Comparison of ENCODE assay signal across 12 cellular contexts in genomic region chr1:194279975-194280374, GRCh38.
DNase-seq lines count a peak whose midpoint lies in the region; ATAC-seq, FAIRE-seq and TF ChIP-seq lines count a peak whose summit lies in the region.
"Had no signal": no experiment of that assay in that cellular context is flagged by ENCODE, and none has a peak within 500 bp of the region (broad histone marks: within the 10 kb centered on the region; RNA-seq: fewer than 3 reads in every experiment).

No MANE protein-coding gene starts in this region.

- no peak for ATAC-seq in SK-N-SH treated with all-trans-retinoic acid at 6 μM for 48 hours
- ATAC-seq in HG02588 (IDR thresholded peaks at IDR 0.05; ENCODE audit: unreplicated experiment): peak; percentile 72
- peak; percentile 92 for ATAC-seq in HG03280 (IDR thresholded peaks at IDR 0.05; ENCODE audit: unreplicated experiment)
- ATAC-seq in stimulated activated naive B cell treated with anti-CD40 and anti-IgM and Interleukin-4, amounts not matched to agents 10 μg/mL and 1 μg/mL and 100 μg/mL, for 72 hours (replicated peaks): peak; percentile 87 to 95
- ATAC-seq: left ventricle myocardium superior had no signal

- H3K4me3 Mint-ChIP-seq in stimulated activated naive B cell treated with anti-CD40 and anti-IgM and Interleukin-4, amounts not matched to agents 10 μg/mL and 1 μg/mL and 100 μg/mL, for 72 hours: no peak overlapping the region

- no peaks in the 10 kb centered on the region for H3F3A ChIP-seq in SK-N-SH (replicated peaks; ENCODE audit: insufficient read depth)

- H2AFZ ChIP-seq in SK-N-SH (ENCODE audit: low read depth): peak overlapping the region; percentile 13; the same call in 1 of the 2 replicates

- peaks cover 0 to 2% of the 10 kb centered on the region in 2 donors for H3K36me3 Mint-ChIP-seq in stimulated activated naive B cell treated with anti-CD40 and anti-IgM and Interleukin-4, amounts not matched to agents 10 μg/mL and 1 μg/mL and 100 μg/mL, for 72 hours

- no peak overlapping the region for H3K27ac ChIP-seq in SK-N-SH (ENCODE audit: low read depth in 2 of 2, low read length in 1 of 2)
- H3K27ac ChIP-seq: 22Rv1 had no signal

- H3K36me3 ChIP-seq in SK-N-SH (replicated peaks in 1 of 2; ENCODE audit: control insufficient read depth in 1 of 2, insufficient read depth in 2 of 2, low read length in 1 of 2): no peaks in the 10 kb centered on the region

- H3K9ac ChIP-seq in SK-N-SH: no peak overlapping the region

- no peaks in the 10 kb centered on the region for H3K79me2 ChIP-seq in SK-N-SH (ENCODE audit: insufficient read depth)

- POLR2A ChIA-PET in SK-N-SH (lab: Yijun Ruan, JAX): no interaction called here

- no peaks in the 10 kb centered on the region for H3K27me3 ChIP-seq in SK-N-SH (ENCODE audit: insufficient read depth)

- H3K27ac Mint-ChIP-seq in stimulated activated naive B cell treated with anti-CD40 and anti-IgM and Interleukin-4, amounts not matched to agents 10 μg/mL and 1 μg/mL and 100 μg/mL, for 72 hours: no peak overlapping the region

- no peak overlapping the region for H3K4me2 ChIP-seq in SK-N-SH

- 17% methylated on average over 3 of the region's 3 CpGs for WGBS in SK-N-SH (ENCODE audit: low lambda C conversion rate)

- peaks cover 15% of the 10 kb centered on the region in 2 donors for H3K27me3 Mint-ChIP-seq in stimulated activated naive B cell treated with anti-CD40 and anti-IgM and Interleukin-4, amounts not matched to agents 10 μg/mL and 1 μg/mL and 100 μg/mL, for 72 hours

- no peaks in the 10 kb centered on the region for H3K4me1 ChIP-seq in SK-N-SH (ENCODE audit: control insufficient read depth in 1 of 2, insufficient read depth in 2 of 2, low read depth in 1 of 2, low read length in 1 of 2)

- peaks cover 7 to 29% of the 10 kb centered on the region in 2 donors for H3K4me1 Mint-ChIP-seq in stimulated activated naive B cell treated with anti-CD40 and anti-IgM and Interleukin-4, amounts not matched to agents 10 μg/mL and 1 μg/mL and 100 μg/mL, for 72 hours

- peaks cover 0 to 6% of the 10 kb centered on the region in 2 donors for H3K9me3 Mint-ChIP-seq in stimulated activated naive B cell treated with anti-CD40 and anti-IgM and Interleukin-4, amounts not matched to agents 10 μg/mL and 1 μg/mL and 100 μg/mL, for 72 hours

- H3K9me2 ChIP-seq in SK-N-SH: 0 out of 2 replicates have a peak, but pooled peaks cover 4% of the 10 kb centered on the region

- no peak for TF ChIP-seq RAD21 in SK-N-SH (IDR thresholded peaks at IDR 0.05; ENCODE audit: low read length)

- TF ChIP-seq CTCF in SK-N-SH (IDR thresholded peaks at IDR 0.05): no peak

- no peak for DNase-seq in SK-N-SH
- DNase-seq in stimulated activated naive B cell treated with anti-CD40 and anti-IgM and Interleukin-4, amounts not matched to agents 10 μg/mL and 1 μg/mL and 100 μg/mL, for 72 hours: no peak
- no peak for DNase-seq in KBM-7
- no peak for DNase-seq in hippocampal formation (lab: John Stamatoyannopoulos, UW)
- no peak for DNase-seq in urothelium cell line (ENCODE audit: low spot score)
- DNase-seq: left ventricle myocardium superior, NCI-H1048, T-helper 2 cell had no signal

- H3K9me3 ChIP-seq in SK-N-SH: no peaks in the 10 kb centered on the region

- FAIRE-seq in urothelium cell line (lab: Jason Lieb, UNC): no peak

- H4K20me1 ChIP-seq in SK-N-SH (ENCODE audit: insufficient read depth): no peaks in the 10 kb centered on the region

- in situ Hi-C loops in KBM-7 (cut with MboI; ENCODE audit: low pct_unique_long_range_greater_than_20kb, low sequenced_read_pairs): no loop called here

- no peak for TF ChIP-seq EP300 in SK-N-SH (IDR thresholded peaks at IDR 0.05; ENCODE audit: borderline replicate concordance in 1 of 2, low read depth in 1 of 2, low read length in 1 of 2)

- H3K4me3 ChIP-seq in SK-N-SH (ENCODE audit: low read depth in 2 of 2, low read length in 1 of 2): no peak overlapping the region

- CTCF ChIA-PET in SK-N-SH (lab: Yijun Ruan, JAX): no interaction called here

TF ChIP-seq in SK-N-SH, 30 proteins besides CTCF, POLR2A, EP300 and RAD21 (continues in another document):
- no peak for TF ChIP-seq NFIC (IDR thresholded peaks at IDR 0.05; ENCODE audit: borderline replicate concordance)
- TF ChIP-seq FOXM1 (IDR thresholded peaks at IDR 0.05; ENCODE audit: low read depth): no peak
- TF ChIP-seq TCF12 (IDR thresholded peaks at IDR 0.05): no peak
- TF ChIP-seq GABPA (IDR thresholded peaks at IDR 0.05; ENCODE audit: low read depth): no peak
- TF ChIP-seq IRF3 (IDR thresholded peaks at IDR 0.05; ENCODE audit: low read depth, low read length): no peak
- TF ChIP-seq, protein P1, sequence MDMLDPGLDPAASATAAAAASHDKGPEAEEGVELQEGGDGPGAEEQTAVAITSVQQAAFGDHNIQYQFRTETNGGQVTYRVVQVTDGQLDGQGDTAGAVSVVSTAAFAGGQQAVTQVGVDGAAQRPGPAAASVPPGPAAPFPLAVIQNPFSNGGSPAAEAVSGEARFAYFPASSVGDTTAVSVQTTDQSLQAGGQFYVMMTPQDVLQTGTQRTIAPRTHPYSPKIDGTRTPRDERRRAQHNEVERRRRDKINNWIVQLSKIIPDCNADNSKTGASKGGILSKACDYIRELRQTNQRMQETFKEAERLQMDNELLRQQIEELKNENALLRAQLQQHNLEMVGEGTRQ (IDR thresholded peaks at IDR 0.05; ENCODE audit: borderline replicate concordance, low read depth, low read length): no peak
- TF ChIP-seq SIN3A (IDR thresholded peaks at IDR 0.05; ENCODE audit: borderline replicate concordance, low read depth, low read length): no peak
- TF ChIP-seq JUND (IDR thresholded peaks at IDR 0.05): no peak
- TF ChIP-seq TEAD4 (IDR thresholded peaks at IDR 0.05; ENCODE audit: borderline replicate concordance, insufficient read depth): no peak
- no peak for TF ChIP-seq CHD2 (IDR thresholded peaks at IDR 0.05; ENCODE audit: low read length, partially characterized antibody)
- TF ChIP-seq YY1 (IDR thresholded peaks at IDR 0.05; ENCODE audit: low read depth): no peak

TF ChIP-seq in SK-N-SH treated with all-trans-retinoic acid at 6 μM for 48 hours, 23 proteins besides CTCF, POLR2A, EP300 and RAD21:
- TF ChIP-seq ZFP30 (CRISPR knock-in tag; IDR thresholded peaks at IDR 0.05) (no peak), TCF4 (CRISPR knock-in tag; IDR thresholded peaks at IDR 0.05; ENCODE audit: borderline replicate concordance) (no peak)
